28 cellular contexts compared by ENCODE assay signal in the genomic region with DNA sequence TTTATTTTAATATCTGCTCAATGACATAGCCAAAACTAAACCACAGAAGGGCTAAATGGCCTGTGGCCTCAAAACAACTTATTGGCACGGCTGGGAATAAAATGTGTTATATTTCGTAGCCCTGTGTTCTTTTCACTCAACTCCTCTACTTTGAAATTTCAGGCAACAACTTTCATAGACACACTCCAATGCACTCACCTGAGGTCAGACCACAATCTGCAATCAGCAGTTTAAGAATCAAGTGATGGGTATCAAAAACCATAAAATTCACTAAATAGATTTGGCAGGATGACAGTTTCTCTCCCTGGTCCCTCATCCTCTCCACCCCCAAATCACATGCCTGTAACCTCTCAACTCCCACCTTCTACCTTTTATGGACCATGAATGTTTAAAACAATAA. TPM values are rescaled to one million over a fixed set of nuclear protein-coding genes. Genes with fewer than 3 reads are reported as not detected.
DNase-seq lines count a peak whose midpoint lies in the region; ATAC-seq lines count a peak whose summit lies in the region.
"Had no signal": no experiment of that assay in that cellular context is flagged by ENCODE, and none has a peak within 500 bp of the region (broad histone marks: within the 10 kb centered on the region; RNA-seq: fewer than 3 reads in every experiment).

No MANE protein-coding gene starts in this region.

- peak overlapping the region; percentile 50 for H3K27ac Mint-ChIP-seq in stimulated activated naive CD8-positive, alpha-beta T cell treated with anti-CD3 and anti-CD28 coated beads, Interleukin-15, Interleukin-2, amounts not matched to agents 100 ng/mL and 50 ng/mL, for 24 hours
- H3K27ac Mint-ChIP-seq in T-helper 17 cell, result peak overlapping the region; percentile 98
- H3K27ac Mint-ChIP-seq: activated CD4-positive, alpha-beta T cell treated with anti-CD3 and anti-CD28 coated beads, Interleukin-2, amount 10 ng/mL, durations not matched to agents 24 days and 14 days had no signal

- H3K4me1 ChIP-seq in effector memory CD4-positive, alpha-beta T cell (ENCODE audit: control insufficient read depth, insufficient read depth, low read length, poor library complexity, severe bottlenecking), result peaks cover 25% of the 10 kb centered on the region
- H3K4me1 ChIP-seq in aorta (ENCODE audit: control insufficient read depth in 1 of 2, insufficient read depth in 2 of 2, low read length in 2 of 2), result no peaks in the 10 kb centered on the region
- H3K4me1 ChIP-seq: HAP-1 had no signal

- H3K4me3 ChIP-seq in effector memory CD4-positive, alpha-beta T cell (ENCODE audit: insufficient read depth, low read depth, low read length, poor library complexity, severe bottlenecking), result no peak overlapping the region
- H3K4me3 ChIP-seq in aorta (ENCODE audit: low read length in 2 of 2), result no peak overlapping the region
- H3K4me3 ChIP-seq: dorsolateral prefrontal cortex, HAP-1, left lung, transverse colon had no signal

- no peaks in the 10 kb centered on the region for H3K9me3 ChIP-seq in T-helper 17 cell (ENCODE audit: control insufficient read depth, low read length, poor library complexity, severe bottlenecking)
- H3K9me3 ChIP-seq in effector memory CD4-positive, alpha-beta T cell (ENCODE audit: control insufficient read depth, low read length), result no peaks in the 10 kb centered on the region
- no peaks in the 10 kb centered on the region for H3K9me3 ChIP-seq in aorta (ENCODE audit: control insufficient read depth, low read length)
- H3K9me3 ChIP-seq: HAP-1, left lung, transverse colon had no signal

- H3K27me3 ChIP-seq in effector memory CD4-positive, alpha-beta T cell (replicated peaks; ENCODE audit: control insufficient read depth, insufficient read depth, low read length, poor library complexity, severe bottlenecking), result no peaks in the 10 kb centered on the region
- no peaks in the 10 kb centered on the region for H3K27me3 ChIP-seq in aorta (ENCODE audit: control insufficient read depth in 1 of 2, insufficient read depth in 2 of 2, low read length in 1 of 2)
- H3K27me3 ChIP-seq: dorsolateral prefrontal cortex, left lung, transverse colon had no signal

- peak overlapping the region; percentile 33 for H3K27ac ChIP-seq in effector memory CD4-positive, alpha-beta T cell (ENCODE audit: insufficient read depth, low read length, poor library complexity, severe bottlenecking)
- no peak overlapping the region for H3K27ac ChIP-seq in aorta (ENCODE audit: low read depth in 1 of 2, low read length in 2 of 2)
- H3K27ac ChIP-seq: dorsolateral prefrontal cortex, HL-60, WERI-Rb-1 had no signal

- DNase-seq in stimulated activated naive CD8-positive, alpha-beta T cell treated with anti-CD3 and anti-CD28 coated beads, Interleukin-15, Interleukin-2, amounts not matched to agents 100 U/mL and 50 U/mL, for 24 hours, result no peak
- DNase-seq in T-helper 17 cell (no peak), aorta (no peak), DMS114 treated with DMSO at 0.1 percent for 48 hours (lab: John Stamatoyannopoulos, UW; ENCODE audit: unreplicated experiment) (no peak)
- no peak for DNase-seq in effector memory CD4-positive, alpha-beta T cell
- DNase-seq: activated CD4-positive, alpha-beta T cell treated with anti-CD3 and anti-CD28 coated beads, Interleukin-2, amount 10 ng/mL, durations not matched to agents 24 days and 14 days; activated effector memory CD4-positive, alpha-beta T cell treated with Interleukin-2 at 50 U/mL for 16 hours; Calu3; cerebellar nuclear complex; DND-41; dorsolateral prefrontal cortex; hypothalamus; immature natural killer cell; Kasumi-1; left lung; NCI-H146; NCI-H510A; T1000; transverse colon; WERI-Rb-1 had no signal

- H3K36me3 ChIP-seq in effector memory CD4-positive, alpha-beta T cell (ENCODE audit: control insufficient read depth, insufficient read depth, low read length), result no peaks in the 10 kb centered on the region
- no peaks in the 10 kb centered on the region for H3K36me3 ChIP-seq in aorta (ENCODE audit: control insufficient read depth in 1 of 2, insufficient read depth in 2 of 2, low read length in 1 of 2)
- H3K36me3 ChIP-seq: HAP-1, left lung, transverse colon, WERI-Rb-1 had no signal

- no peak for ATAC-seq in stimulated activated naive CD8-positive, alpha-beta T cell treated with anti-CD3 and anti-CD28 coated beads, Interleukin-15, Interleukin-2, amounts not matched to agents 100 U/mL and 50 U/mL, for 24 hours
- ATAC-seq in T-helper 17 cell (no peak), HG03280 (IDR thresholded peaks at IDR 0.05; ENCODE audit: unreplicated experiment) (no peak), HG03097 (IDR thresholded peaks at IDR 0.05; ENCODE audit: low FRiP score, unreplicated experiment) (no peak), aorta (ENCODE audit: low FRiP score) (no peak)
- ATAC-seq: left lung, SK-N-SH treated with all-trans-retinoic acid at 6 μM for 48 hours had no signal

- peak overlapping the region; percentile 28 for H3K4me3 Mint-ChIP-seq in stimulated activated naive CD8-positive, alpha-beta T cell treated with anti-CD3 and anti-CD28 coated beads, Interleukin-15, Interleukin-2, amounts not matched to agents 100 ng/mL and 50 ng/mL, for 24 hours
- H3K4me3 Mint-ChIP-seq in T-helper 17 cell, result peak overlapping the region; percentile 58
- H3K4me3 Mint-ChIP-seq: immature natural killer cell had no signal

- no peaks in the 10 kb centered on the region for H3K36me3 Mint-ChIP-seq in stimulated activated naive CD8-positive, alpha-beta T cell treated with anti-CD3 and anti-CD28 coated beads, Interleukin-15, Interleukin-2, amounts not matched to agents 100 ng/mL and 50 ng/mL, for 24 hours (ENCODE audit: low read depth)
- H3K36me3 Mint-ChIP-seq in T-helper 17 cell (ENCODE audit: low read depth), result no peaks in the 10 kb centered on the region
- H3K36me3 Mint-ChIP-seq: immature natural killer cell had no signal

- H3K4me1 Mint-ChIP-seq in stimulated activated naive CD8-positive, alpha-beta T cell treated with anti-CD3 and anti-CD28 coated beads, Interleukin-15, Interleukin-2, amounts not matched to agents 100 ng/mL and 50 ng/mL, for 24 hours (ENCODE audit: low read depth), result peaks cover 71% of the 10 kb centered on the region
- peaks cover 49% of the 10 kb centered on the region for H3K4me1 Mint-ChIP-seq in T-helper 17 cell

- no peaks in the 10 kb centered on the region for H3K27me3 Mint-ChIP-seq in stimulated activated naive CD8-positive, alpha-beta T cell treated with anti-CD3 and anti-CD28 coated beads, Interleukin-15, Interleukin-2, amounts not matched to agents 100 ng/mL and 50 ng/mL, for 24 hours
- H3K27me3 Mint-ChIP-seq in T-helper 17 cell, result no peaks in the 10 kb centered on the region

- intact Hi-C loops in aorta (cut with DNase I), result loop anchor here (5.0 kb wide), 2 partner anchors 240 to 395 kb away; no protein-coding TSS in a partner anchor

- WGBS in aorta, 2 donors, result 41 to 56% methylated on average over 2 of the region's 2 CpGs

- H3K9me3 Mint-ChIP-seq in stimulated activated naive CD8-positive, alpha-beta T cell treated with anti-CD3 and anti-CD28 coated beads, Interleukin-15, Interleukin-2, amounts not matched to agents 100 ng/mL and 50 ng/mL, for 24 hours, result no peaks in the 10 kb centered on the region
- H3K9me3 Mint-ChIP-seq: activated CD4-positive, alpha-beta T cell treated with anti-CD3 and anti-CD28 coated beads, Interleukin-2, amount 10 ng/mL, durations not matched to agents 24 days and 14 days; immature natural killer cell had no signal

RNA-seq across cellular contexts. Expression of gene CD200R1, which starts 2.0 kb away (rescaled TPM):
- total RNA-seq in T-helper 17 cell, result 10 to 100 TPM in 1 of 2 donors, 1 to 10 TPM in 1; 7.1 to 12.8 TPM
- total RNA-seq in aorta, result 1 to 10 TPM; 3.0 to 6.5 TPM
- polyA plus RNA-seq in aorta, result under 1 TPM; 0.18 to 0.50 TPM
- total RNA-seq: Calu3, endothelial cell of umbilical vein had no signal
- polyA plus RNA-seq: BJ, endothelial cell of umbilical vein had no signal

RNA-seq across cellular contexts. Expression of gene GTPBP8, which starts 13.8 kb away (rescaled TPM):
- total RNA-seq in T-helper 17 cell, result 10 to 100 TPM; 16.7 to 20.4 TPM
- total RNA-seq in aorta, result 10 to 100 TPM; 14.2 to 15.5 TPM
- polyA plus RNA-seq in aorta, result 10 to 100 TPM; 14.1 to 14.3 TPM
